In the genomic region with DNA sequence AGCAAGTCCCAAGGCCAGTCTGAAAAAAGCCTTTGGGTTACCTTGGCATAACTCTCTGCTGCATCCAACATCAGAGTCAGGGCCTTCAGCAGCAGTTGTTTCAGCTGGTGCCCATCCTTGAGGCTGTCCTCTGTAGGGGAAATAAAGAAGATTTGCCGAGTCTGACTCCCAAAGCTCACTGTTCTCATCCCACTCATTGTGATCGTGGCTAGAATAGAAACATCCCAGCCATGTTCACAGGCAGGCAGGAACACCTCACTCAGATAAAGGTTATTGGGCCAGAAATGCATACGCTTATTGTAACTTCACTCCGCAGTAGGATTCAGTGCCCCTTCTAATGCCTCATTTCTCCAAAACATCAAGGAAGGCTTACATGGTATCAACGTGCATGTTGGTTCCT, we compare ENCODE assay signal across 24 cellular contexts.
"Had no signal": no experiment of that assay in that cellular context is flagged by ENCODE, and none has a peak within 500 bp of the region (broad histone marks: within the 10 kb centered on the region; RNA-seq: fewer than 3 reads in every experiment).

No MANE protein-coding gene starts in this region.

- H3K4me2 ChIP-seq: PC-9 had no signal

- H3K27ac Mint-ChIP-seq: activated B cell treated with CpG ODN at 0.5 μM for 24 hours; activated CD4-positive, alpha-beta T cell treated with anti-CD3 and anti-CD28 coated beads, Interleukin-2, amount 10 ng/mL, durations not matched to agents 24 days and 14 days; activated CD8-positive, alpha-beta memory T cell treated with anti-CD3 and anti-CD28 coated beads, Interleukin-2, amount 10 ng/mL, durations not matched to agents 7 days and 5 days; activated naive CD4-positive, alpha-beta T cell treated with anti-CD3 and anti-CD28 coated beads, Interleukin-2, amount 10 ng/mL, durations not matched to agents 7 days and 5 days; activated naive CD8-positive, alpha-beta T cell treated with anti-CD3 and anti-CD28 coated beads for 36 hours; activated T-helper 17 cell treated with anti-CD3 and anti-CD28 coated beads, Interleukin-2, amount 50 U/mL, for 72 hours had no signal

- H3K27me3 Mint-ChIP-seq: activated B cell treated with CpG ODN at 0.5 μM for 24 hours; activated CD4-positive, alpha-beta T cell treated with anti-CD3 and anti-CD28 coated beads, Interleukin-2, amount 10 ng/mL, durations not matched to agents 24 days and 14 days; activated CD8-positive, alpha-beta memory T cell treated with anti-CD3 and anti-CD28 coated beads, Interleukin-2, amount 10 ng/mL, durations not matched to agents 7 days and 5 days; activated naive CD4-positive, alpha-beta T cell treated with anti-CD3 and anti-CD28 coated beads, Interleukin-2, amount 10 ng/mL, durations not matched to agents 7 days and 5 days; activated naive CD8-positive, alpha-beta T cell treated with anti-CD3 and anti-CD28 coated beads for 36 hours; activated T-helper 17 cell treated with anti-CD3 and anti-CD28 coated beads, Interleukin-2, amount 50 U/mL, for 72 hours; T-cell had no signal

- H3K9me3 Mint-ChIP-seq: activated B cell treated with CpG ODN at 0.5 μM for 24 hours; activated T-helper 17 cell treated with anti-CD3 and anti-CD28 coated beads, Interleukin-2, amount 50 U/mL, for 72 hours; T-cell had no signal

- H2AFZ ChIP-seq: PC-9 had no signal

- H3K4me3 Mint-ChIP-seq: activated B cell treated with CpG ODN at 0.5 μM for 24 hours; activated CD4-positive, alpha-beta T cell treated with anti-CD3 and anti-CD28 coated beads, Interleukin-2, amount 10 ng/mL, durations not matched to agents 24 days and 14 days; activated CD8-positive, alpha-beta memory T cell treated with anti-CD3 and anti-CD28 coated beads, Interleukin-2, amount 10 ng/mL, durations not matched to agents 7 days and 5 days; activated naive CD4-positive, alpha-beta T cell treated with anti-CD3 and anti-CD28 coated beads, Interleukin-2, amount 10 ng/mL, durations not matched to agents 7 days and 5 days; activated naive CD8-positive, alpha-beta T cell treated with anti-CD3 and anti-CD28 coated beads for 36 hours; activated T-helper 17 cell treated with anti-CD3 and anti-CD28 coated beads, Interleukin-2, amount 50 U/mL, for 72 hours; T-cell had no signal

- DNase-seq: activated B cell treated with CpG ODN at 0.5 μM for 24 hours; activated CD4-positive, alpha-beta T cell treated with anti-CD3 and anti-CD28 coated beads for 1 hour; activated CD4-positive, alpha-beta T cell treated with anti-CD3 and anti-CD28 coated beads, Interleukin-2, amount 10 ng/mL, durations not matched to agents 24 days and 14 days; activated CD4-positive, alpha-beta T cell treated with anti-CD3 and anti-CD28 coated beads, Interleukin-2, amount 50 U/mL, for 48 hours; activated CD8-positive, alpha-beta memory T cell treated with anti-CD3 and anti-CD28 coated beads, Interleukin-2, amount 10 ng/mL, durations not matched to agents 7 days and 5 days; activated gamma-delta T cell; activated naive CD4-positive, alpha-beta T cell treated with anti-CD3 and anti-CD28 coated beads, Interleukin-2, amount 10 ng/mL, durations not matched to agents 7 days and 5 days; activated naive CD8-positive, alpha-beta T cell treated with anti-CD3 and anti-CD28 coated beads for 36 hours; activated T-cell treated with anti-CD3 and anti-CD28 coated beads, Interleukin-2, amount 50 U/mL, for 48 hours; cerebellar nuclear complex; Karpas-422; MM.1S; NCI-H1105; NCI-H1436 treated with DMSO at 0.1 percent for 48 hours; NCI-H187; NCI-H2081 treated with DMSO at 0.1 percent for 48 hours; NCI-H446; NCI-H524; PC-9; T-cell; T-helper 2 cell; T1000 had no signal

- H3K4me1 Mint-ChIP-seq: activated B cell treated with CpG ODN at 0.5 μM for 24 hours had no signal

- H3K4me3 ChIP-seq: PC-9, SK-N-MC had no signal

- ATAC-seq: activated CD8-positive, alpha-beta memory T cell treated with anti-CD3 and anti-CD28 coated beads, Interleukin-2, amount 10 ng/mL, durations not matched to agents 7 days and 5 days; activated T-helper 17 cell treated with anti-CD3 and anti-CD28 coated beads, Interleukin-2, amount 50 U/mL, for 72 hours; T-cell had no signal

- H3K27ac ChIP-seq: PC-9, SK-N-MC had no signal
